22 cellular contexts compared by ENCODE assay signal in the genomic region with DNA sequence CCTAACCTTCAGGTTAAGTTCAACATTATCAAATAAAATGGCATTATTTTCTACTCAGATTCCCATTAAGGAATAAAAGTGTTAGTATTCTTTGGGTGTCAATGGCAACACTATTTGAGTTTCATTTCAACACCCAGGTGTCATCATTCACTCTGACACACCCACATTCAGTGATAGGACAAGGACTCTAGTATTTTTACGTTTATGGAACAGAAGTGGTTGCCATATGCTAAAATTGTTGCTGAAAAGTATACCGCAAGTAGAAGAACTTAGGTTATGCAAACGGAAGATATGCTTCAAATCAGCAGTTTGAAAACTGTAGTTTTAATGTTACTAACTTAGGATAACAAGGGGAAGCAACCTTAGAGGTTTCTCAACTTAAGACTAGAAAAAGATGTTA. TPM values are rescaled to one million over a fixed set of nuclear protein-coding genes. Genes with fewer than 3 reads are reported as not detected.
DNase-seq lines count a peak whose midpoint lies in the region; ATAC-seq, FAIRE-seq and TF ChIP-seq lines count a peak whose summit lies in the region.
"Had no signal": no experiment of that assay in that cellular context is flagged by ENCODE, and none has a peak within 500 bp of the region (broad histone marks: within the 10 kb centered on the region; RNA-seq: fewer than 3 reads in every experiment).

No MANE protein-coding gene starts in this region.

- CTCF ChIA-PET in GM12878 (lab: Yijun Ruan, JAX) = interaction anchor here (0.6 to 3.5 kb wide), 15 partner anchors 9 to 359 kb away, joined by 3 to 20 read pairs (median 4); a partner anchor contains a TSS

- BruUV-seq in GM12878 (replicated peaks; lab: Mats Ljungman, UMichigan) = no TSS peak

- no peaks in the 10 kb centered on the region for H3K36me3 Mint-ChIP-seq in mesothelial cell of epicardium
- H3K36me3 Mint-ChIP-seq: CD8-positive, alpha-beta T cell had no signal

- no peak overlapping the region for H3K4me3 ChIP-seq in GM12865 (ENCODE audit: low read depth, low read length)
- peak overlapping the region; percentile 21; the same call in 1 of the 2 replicates for H3K4me3 ChIP-seq in GM12878
- H3K4me3 ChIP-seq in heart right ventricle = no peak overlapping the region
- H3K4me3 ChIP-seq: breast epithelium, uterus had no signal

- H2AFZ ChIP-seq in GM12878 (ENCODE audit: control insufficient read depth, low read depth, low read length) = no peak overlapping the region; the same call in 1 of the 2 replicates

- no peak for TF ChIP-seq RAD21 in GM12878 (IDR thresholded peaks at IDR 0.05; ENCODE audit: insufficient read depth, low read depth, low read length)

- H3K4me3 Mint-ChIP-seq in mesothelial cell of epicardium = no peak overlapping the region
- H3K4me3 Mint-ChIP-seq: activated T-helper 1 cell treated with anti-CD3 and anti-CD28 coated beads, Interleukin-12 subunit alpha, Interleukin-12 subunit beta, Interleukin-2, Interleukin-4 antibody, amounts not matched to agents 30 ng/mL and 10 ng/mL and 1 ng/mL, durations not matched to agents 14 hours and 24 hours and 36 hours; CD8-positive, alpha-beta T cell; dendritic cell treated with granulocyte-macrophage colony-stimulating factor and Interleukin-4, amounts not matched to agents 40 ng/mL and 50 ng/mL, for 4 days had no signal

- H3K27ac Mint-ChIP-seq in mesothelial cell of epicardium = no peak overlapping the region
- H3K27ac Mint-ChIP-seq: activated T-helper 1 cell treated with anti-CD3 and anti-CD28 coated beads, Interleukin-12 subunit alpha, Interleukin-12 subunit beta, Interleukin-2, Interleukin-4 antibody, amounts not matched to agents 30 ng/mL and 10 ng/mL and 1 ng/mL, durations not matched to agents 14 hours and 24 hours and 36 hours; CD8-positive, alpha-beta T cell; dendritic cell treated with granulocyte-macrophage colony-stimulating factor and Interleukin-4, amounts not matched to agents 40 ng/mL and 50 ng/mL, for 4 days had no signal

- H3K79me2 ChIP-seq in GM12878 (ENCODE audit: control insufficient read depth, insufficient read depth, low read length) = no peaks in the 10 kb centered on the region

- no peak for FAIRE-seq in GM12878 (lab: Jason Lieb, UNC)

- RAD21 ChIA-PET in GM12878 (lab: Charles Lee; ENCODE audit: unreplicated experiment) = interaction anchor here (0.6 to 8.1 kb wide), 15 partner anchors 10 to 546 kb away, joined by 3 to 64 read pairs (median 6); a partner anchor contains a TSS

- in situ Hi-C loops in GM12878 (cut with MboI) = no loop called here

- H3K9me3 ChIP-seq in GM12878 (replicated peaks; ENCODE audit: control insufficient read depth, insufficient read depth, low read length) (no peaks in the 10 kb centered on the region), heart right ventricle (no peaks in the 10 kb centered on the region)
- H3K9me3 ChIP-seq: breast epithelium, uterus had no signal

- H3K4me1 ChIP-seq in GM12878 (ENCODE audit: control insufficient read depth, insufficient read depth, low read length) (peaks cover 36% of the 10 kb centered on the region), heart right ventricle (no peaks in the 10 kb centered on the region)
- H3K4me1 ChIP-seq: breast epithelium, uterus had no signal

- DNase-seq in GM12865 (ENCODE audit: low read depth) (peak; percentile 71), MV-4-11 (lab: John Stamatoyannopoulos, UW) (peak; percentile 68), GM12878 (ENCODE audit: low read depth, low spot score) (no peak), mesothelial cell of epicardium (ENCODE audit: low spot score in 2 of 2, unreplicated experiment in 2 of 2) (no peak), heart right ventricle (no peak), NCI-H2029 (lab: John Stamatoyannopoulos, UW) (no peak), OCI-M1 (lab: John Stamatoyannopoulos, UW) (no peak)
- DNase-seq: activated CD4-positive, CD25-positive, alpha-beta regulatory T cell; CD8-positive, alpha-beta T cell; foreskin melanocyte; NCI-H1105; NCI-H2171 treated with DMSO at 0.1 percent for 48 hours; NCI-H82; SHP77; stimulated activated CD4-positive, alpha-beta T cell treated with anti-CD3 and anti-CD28 coated beads, Interleukin-15, amount 100 ng/mL, for 24 hours; T-helper 2 cell; uterus had no signal

- no peak for TF ChIP-seq POLR2A in GM12878 (IDR thresholded peaks at IDR 0.05; ENCODE audit: low read depth, low read length)

- H3K36me3 ChIP-seq in GM12878 (ENCODE audit: control insufficient read depth in 2 of 2, insufficient read depth in 2 of 2, low read length in 1 of 2) (no peaks in the 10 kb centered on the region), heart right ventricle (no peaks in the 10 kb centered on the region)
- H3K36me3 ChIP-seq: breast epithelium, uterus had no signal

- H3K27ac ChIP-seq in GM12878 (ENCODE audit: control insufficient read depth, insufficient read depth) (peak overlapping the region; percentile 72), heart right ventricle (no peak overlapping the region)
- H3K27ac ChIP-seq: breast epithelium, KMS-11, uterus had no signal

- no peaks in the 10 kb centered on the region for H3K9me3 Mint-ChIP-seq in mesothelial cell of epicardium
- H3K9me3 Mint-ChIP-seq: activated T-helper 1 cell treated with anti-CD3 and anti-CD28 coated beads, Interleukin-12 subunit alpha, Interleukin-12 subunit beta, Interleukin-2, Interleukin-4 antibody, amounts not matched to agents 30 ng/mL and 10 ng/mL and 1 ng/mL, durations not matched to agents 14 hours and 24 hours and 36 hours; CD8-positive, alpha-beta T cell; dendritic cell treated with granulocyte-macrophage colony-stimulating factor and Interleukin-4, amounts not matched to agents 40 ng/mL and 50 ng/mL, for 4 days had no signal

- no peak overlapping the region for H3K9ac ChIP-seq in GM12878 (ENCODE audit: control insufficient read depth, insufficient read depth, low read length)
- H3K9ac ChIP-seq: KMS-11 had no signal

- peaks cover 3% of the 10 kb centered on the region for H3K4me1 Mint-ChIP-seq in mesothelial cell of epicardium

- SMC1A ChIA-PET in GM12878 (lab: Charles Lee; ENCODE audit: uncharacterized antibody, unreplicated experiment) = interaction anchor here (0.7 to 4.9 kb wide), 13 partner anchors 10 to 114 kb away, joined by 3 to 52 read pairs (median 6); a partner anchor contains a TSS

- H3K27me3 ChIP-seq in GM12878 (replicated peaks in 1 of 2; ENCODE audit: control insufficient read depth in 2 of 2, insufficient read depth in 2 of 2, low read length in 1 of 2) = no peaks in the 10 kb centered on the region
- peaks cover 0 to 17% (median 0%) of the 10 kb centered on the region in 7 donors for H3K27me3 ChIP-seq in heart right ventricle
- H3K27me3 ChIP-seq: breast epithelium, uterus had no signal

- H3K27me3 Mint-ChIP-seq in mesothelial cell of epicardium (ENCODE audit: low read depth) = no peaks in the 10 kb centered on the region

- no peak for TF ChIP-seq EP300 in GM12878 (IDR thresholded peaks at IDR 0.05; ENCODE audit: borderline replicate concordance in 1 of 2, control insufficient read depth in 1 of 2, low read depth in 2 of 2, low read length in 2 of 2)

- intact Hi-C loops in GM12878 (cut with micrococcal nuclease; ENCODE audit: unreplicated experiment) = loop anchor here (1.0 to 5.0 kb wide), 2 partner anchors 22 to 206 kb away; a partner anchor contains a TSS
- intact Hi-C loops in heart right ventricle (cut with DNase I) = no loop called here

- POLR2A ChIA-PET in GM12878 (lab: Charles Lee) = interaction anchor here (0.7 to 3.6 kb wide), 6 partner anchors 10 to 1632 kb away, joined by 4 to 51 read pairs (median 9); a partner anchor contains a TSS

- H3K4me2 ChIP-seq in GM12878 (ENCODE audit: control insufficient read depth, insufficient read depth) = peak overlapping the region; percentile 6

- 6% methylated on average over 3 of the region's 3 CpGs for WGBS in GM12878 (ENCODE audit: insufficient coverage, insufficient replicate concordance, low lambda C conversion rate, missing lambda C conversion rate)
- 47 to 67% methylated on average over 3 of the region's 3 CpGs for WGBS in heart right ventricle, 2 donors

- TF ChIP-seq CTCF in GM12865 (IDR thresholded peaks at IDR 0.05; ENCODE audit: insufficient read depth, low read depth, low read length, missing control alignments) (no peak), GM12878 (IDR thresholded peaks at IDR 0.05 in 2 of 3, conservative IDR thresholded peaks at IDR 0.05 in 1 of 3; ENCODE audit: control insufficient read depth in 2 of 3, extremely low read depth in 1 of 3, insufficient read depth in 1 of 3, low read depth in 3 of 3, low read length in 3 of 3) (no peak), mesothelial cell of epicardium (IDR thresholded peaks at IDR 0.05; ENCODE audit: unreplicated experiment) (no peak), heart right ventricle (IDR thresholded peaks at IDR 0.05) (no peak)

- no peaks in the 10 kb centered on the region for H4K20me1 ChIP-seq in GM12878 (ENCODE audit: control insufficient read depth, insufficient read depth)

- ATAC-seq in GM19397 (IDR thresholded peaks at IDR 0.05; ENCODE audit: unreplicated experiment) (peak; percentile 33), GM12878 (peak; percentile 57), heart right ventricle (no peak)
- ATAC-seq: CD8-positive, alpha-beta T cell had no signal

TF ChIP-seq in GM12878, 131 proteins besides CTCF, POLR2A, EP300 and RAD21 (continues in another document):
- TF ChIP-seq RUNX3 (IDR thresholded peaks at IDR 0.05; ENCODE audit: low read length) (peak; percentile 34), ATF7 (IDR thresholded peaks at IDR 0.05; ENCODE audit: low read depth) (peak; percentile 51)

RNA-seq across cellular contexts. Expression of a gene that starts 20.0 kb away (rescaled TPM):
- total RNA-seq in GM12878 (2013; cell fraction: nucleolus; rRNA removed) = 48.4 and 48.5 TPM in 2 replicates
- 37.7 and 45.0 TPM in 2 replicates for total RNA-seq in GM12878 (2014; rRNA removed)
- total RNA-seq in GM12878 (2014; rRNA removed; fragmentation: Illumina TruSeq; extraction: Trizol) = 25.8 and 28.4 TPM in 2 replicates
- total RNA-seq in GM12878 (2021) = 25.8 and 27.5 TPM in 2 replicates
- 6.7 TPM for polyA plus RNA-seq in GM12878 (2011; ENCODE audit: low read depth)
- polyA plus RNA-seq in GM12878 (2011; rRNA removed) = 26.5 and 35.4 TPM in 2 replicates
- polyA plus RNA-seq in GM12878 (2011; cell fraction: cytosol; rRNA removed) = 11.2 and 13.2 TPM in 2 replicates
- 9.9 and 11.4 TPM in 2 replicates for polyA plus RNA-seq in GM12878 (2011; cell fraction: nucleus; rRNA removed)
- polyA plus RNA-seq in GM12878 (2012) = 17.1 and 18.3 TPM in 2 replicates
- polyA plus RNA-seq in GM12878 (2014; fragmentation: Illumina TruSeq; extraction: Trizol) = 25.2 and 36.7 TPM in 2 replicates
- 10 to 100 TPM in 1 of 2 experiments, 1 to 10 TPM in 1; 8.8 to 17.1 TPM for polyA plus RNA-seq in GM12878 (2014; fragmentation: Nextera tagmentation; extraction: Ambion mirVana)
- 18.5 and 21.2 TPM in 2 replicates for polyA plus RNA-seq in GM12878 (2014; rRNA removed)
- polyA plus RNA-seq in GM12878 (2016; fragmentation: Nextera tagmentation; extraction: Ambion mirVana) = 10 to 100 TPM in 1 of 2 experiments, 1 to 10 TPM in 1; 3.5 to 34.4 TPM
- polyA minus RNA-seq in GM12878 (2011; rRNA and poly(A)+ RNA removed) = 10.2 and 12.0 TPM in 2 replicates
- polyA minus RNA-seq in GM12878 (2011; cell fraction: cytosol; rRNA and poly(A)+ RNA removed) = 6.1 and 7.0 TPM in 2 replicates
- 8.8 and 17.2 TPM in 2 replicates for polyA minus RNA-seq in GM12878 (2011; cell fraction: nucleus; rRNA and poly(A)+ RNA removed)
- total RNA-seq in mesothelial cell of epicardium = 14.6 to 15.8 TPM (median 15.5 TPM) in 3 replicates
- total RNA-seq in heart right ventricle = 1 to 10 TPM; 4.0 to 9.0 (median 4.7) TPM
- polyA plus RNA-seq in heart right ventricle = 1 to 10 TPM; 4.4 to 6.5 TPM

Comparison
In these comparisons a context has a peak if more than half of its experiments do, and no peak if none do; other contexts are left out.
1. DNase-seq: peak in GM12865 (single experiment) and MV-4-11 (single experiment); none in GM12878 (single experiment), mesothelial cell of epicardium (0 of 2), heart right ventricle (0 of 2), NCI-H2029 (single experiment) and OCI-M1 (single experiment).
2. ATAC-seq: peak in GM19397 (single experiment) and GM12878 (single experiment); none in heart right ventricle (0 of 8).